ENCODE assay signal across 1 cellular context in the genomic region with DNA sequence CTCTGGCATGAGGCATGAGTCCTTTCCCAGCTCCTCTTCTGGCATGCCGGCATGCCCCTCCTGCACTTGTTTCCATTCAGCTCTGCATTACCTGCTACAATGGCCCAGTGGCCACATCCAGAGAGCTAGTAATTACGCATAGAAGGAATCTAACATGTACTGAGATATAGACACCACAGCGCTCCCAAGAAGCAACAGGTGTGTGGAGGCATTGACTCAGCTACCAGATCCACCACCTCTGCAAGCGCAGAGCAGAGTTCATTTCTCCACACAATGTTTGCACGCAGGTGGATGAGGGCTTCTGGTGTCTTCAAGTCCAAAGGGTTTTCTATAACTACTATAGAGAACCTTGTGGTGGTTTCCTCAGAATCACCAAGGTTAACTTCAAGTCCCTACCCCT.
TF ChIP-seq lines count a peak whose summit lies in the region.

No MANE protein-coding gene starts in this region.

TF ChIP-seq in IMR-90, 13 proteins besides CTCF, POLR2A, EP300 and RAD21 (continued from another document):
- TF ChIP-seq, protein P1, sequence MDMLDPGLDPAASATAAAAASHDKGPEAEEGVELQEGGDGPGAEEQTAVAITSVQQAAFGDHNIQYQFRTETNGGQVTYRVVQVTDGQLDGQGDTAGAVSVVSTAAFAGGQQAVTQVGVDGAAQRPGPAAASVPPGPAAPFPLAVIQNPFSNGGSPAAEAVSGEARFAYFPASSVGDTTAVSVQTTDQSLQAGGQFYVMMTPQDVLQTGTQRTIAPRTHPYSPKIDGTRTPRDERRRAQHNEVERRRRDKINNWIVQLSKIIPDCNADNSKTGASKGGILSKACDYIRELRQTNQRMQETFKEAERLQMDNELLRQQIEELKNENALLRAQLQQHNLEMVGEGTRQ (IDR thresholded peaks at IDR 0.05; ENCODE audit: low read depth, low read length): no peak
- TF ChIP-seq CEBPB (IDR thresholded peaks at IDR 0.05; ENCODE audit: low read depth, low read length): no peak
